Comparison of ENCODE assay signal across 8 cellular contexts in genomic region chr20:2206957-2207769, GRCh38.
DNase-seq lines count a peak whose midpoint lies in the region; ATAC-seq and TF ChIP-seq lines count a peak whose summit lies in the region.

No MANE protein-coding gene starts in this region.

- no peak for TF ChIP-seq POLR2A in lower leg skin (IDR thresholded peaks at IDR 0.05)

- 2 to 6% methylated on average over 31 to 50 of the region's 82 CpGs for WGBS in lower leg skin, 2 donors

- H3K9me3 ChIP-seq in HAP-1 = no peaks in the 10 kb centered on the region

- in situ Hi-C loops in HAP-1 (cut with MboI; ENCODE audit: low sequenced_read_pairs) = loop anchor here (25.0 kb wide), 1 partner anchor 230 kb away; no protein-coding TSS in a partner anchor

- H3K27me3 ChIP-seq in HAP-1 (ENCODE audit: low read depth) = peaks cover 13% of the 10 kb centered on the region

- H3K4me1 ChIP-seq in HAP-1 = no peaks in the 10 kb centered on the region

- no peak for ATAC-seq in HG02870 (IDR thresholded peaks at IDR 0.05; ENCODE audit: unreplicated experiment)

- H3K36me3 ChIP-seq in HAP-1 (replicated peaks) = no peaks in the 10 kb centered on the region

- intact Hi-C loops in lower leg skin (cut with DNase I; ENCODE audit: low total_unique reads) = loop anchor here (2.0 kb wide), 1 partner anchor 252 kb away; no protein-coding TSS in a partner anchor

- no peak for TF ChIP-seq CTCF in lower leg skin (IDR thresholded peaks at IDR 0.05)

- H3K4me3 ChIP-seq in HAP-1 (peak overlapping the region; percentile 38), lower leg skin (ENCODE audit: low read depth, poor library complexity, severe bottlenecking) (peak overlapping the region; percentile 37)

- DNase-seq in DMS79 (lab: John Stamatoyannopoulos, UW) (peak; percentile 69), HAP-1 (ENCODE audit: low spot score in 2 of 2) (peak; percentile 39 to 82), NCI-H2029 treated with DMSO at 0.1 percent for 48 hours (lab: John Stamatoyannopoulos, UW) (peak; percentile 23), dermis microvascular lymphatic vessel endothelial cell (ENCODE audit: low read depth in 2 of 2) (peak; percentile 16 to 75), lower leg skin (ENCODE audit: low spot score in 2 of 2) (peak; percentile 34 to 92)
- peak; percentile 48 for DNase-seq in activated CD4-positive, alpha-beta T cell treated with anti-CD3 and anti-CD28 coated beads, Interleukin-2, amount 50 U/mL, for 1 hour
- DNase-seq in stimulated activated CD4-positive, alpha-beta T cell treated with anti-CD3 and anti-CD28 coated beads, Interleukin-4, amount 100 ng/mL, for 24 hours = peak; percentile 75

Comparison
In these comparisons a context has a peak if more than half of its experiments do, and no peak if none do; other contexts are left out.
1. DNase-seq: peak in every context shown above with its lines; median percentile 75 in stimulated activated CD4-positive, alpha-beta T cell treated with anti-CD3 and anti-CD28 coated beads, Interleukin-4, amount 100 ng/mL, for 24 hours; 69 in DMS79; 63 in lower leg skin; 60 in HAP-1; 48 in activated CD4-positive, alpha-beta T cell treated with anti-CD3 and anti-CD28 coated beads, Interleukin-2, amount 50 U/mL, for 1 hour; 46 in dermis microvascular lymphatic vessel endothelial cell; 23 in NCI-H2029 treated with DMSO at 0.1 percent for 48 hours.